8 cellular contexts compared by ENCODE assay signal in the genomic region with DNA sequence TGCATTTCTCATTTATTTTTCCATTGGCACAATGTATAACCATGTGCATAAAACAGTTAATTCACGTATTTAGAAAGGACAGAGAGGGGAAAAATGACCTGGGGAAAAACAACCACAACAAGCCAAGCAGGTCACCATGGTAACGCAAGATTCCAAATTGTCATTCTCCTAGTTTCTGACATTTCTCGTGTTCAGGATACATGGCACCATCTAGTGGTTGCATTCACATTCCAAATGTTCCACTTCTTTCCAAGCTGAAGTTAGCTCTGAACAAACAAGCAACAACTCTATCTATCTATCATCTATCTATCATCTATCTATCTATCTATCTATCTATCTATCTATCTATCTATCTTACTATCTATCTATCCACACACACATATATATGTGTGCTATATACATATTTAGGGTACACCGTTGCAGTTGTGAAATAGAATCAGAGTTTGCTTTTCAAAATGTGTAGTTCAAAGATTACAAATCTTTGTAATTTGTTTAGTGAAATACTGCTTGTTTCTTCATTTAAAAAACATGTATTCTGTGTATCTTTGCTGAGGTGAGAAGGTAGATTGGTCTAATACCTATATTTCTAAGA.
DNase-seq lines count a peak whose midpoint lies in the region; ATAC-seq and TF ChIP-seq lines count a peak whose summit lies in the region.

No MANE protein-coding gene starts in this region.

- H3K27me3 ChIP-seq in kidney epithelial cell (ENCODE audit: control insufficient read depth, insufficient read depth, low read length): no peaks in the 10 kb centered on the region

- no peaks in the 10 kb centered on the region for H3K9me3 Mint-ChIP-seq in stimulated activated naive CD8-positive, alpha-beta T cell treated with anti-CD3 and anti-CD28 coated beads, Interleukin-15, amount 100 ng/mL, for 72 hours

- no peak overlapping the region for H3K4me3 Mint-ChIP-seq in stimulated activated naive CD8-positive, alpha-beta T cell treated with anti-CD3 and anti-CD28 coated beads, Interleukin-15, amount 100 ng/mL, for 72 hours

- DNase-seq in DMS153 (lab: John Stamatoyannopoulos, UW) (peak; percentile 16), GM20000 (ENCODE audit: low spot score) (peak; percentile 2), NCI-H1694 treated with DMSO at 0.1 percent for 48 hours (lab: John Stamatoyannopoulos, UW) (peak; percentile 48), astrocyte of the cerebellum (ENCODE audit: low read depth) (peak; percentile 44), kidney epithelial cell (ENCODE audit: low read depth) (peak; percentile 37), UCSD-AML1 (lab: John Stamatoyannopoulos, UW; ENCODE audit: unreplicated experiment) (no peak)
- DNase-seq in stimulated activated naive CD8-positive, alpha-beta T cell treated with anti-CD3 and anti-CD28 coated beads, Interleukin-15, amount 100 ng/mL, for 72 hours: no peak
- no peak for DNase-seq in activated CD4-positive, alpha-beta T cell treated with anti-CD3 and anti-CD28 coated beads for 48 hours

- peaks cover 9% of the 10 kb centered on the region for H3K27me3 Mint-ChIP-seq in stimulated activated naive CD8-positive, alpha-beta T cell treated with anti-CD3 and anti-CD28 coated beads, Interleukin-15, amount 100 ng/mL, for 72 hours

- no peak overlapping the region for H3K4me3 ChIP-seq in astrocyte of the cerebellum (ENCODE audit: low read depth, low read length)
- no peak overlapping the region for H3K4me3 ChIP-seq in kidney epithelial cell (ENCODE audit: low read depth, low read length)

- H3K36me3 ChIP-seq in kidney epithelial cell (ENCODE audit: control insufficient read depth, insufficient read depth, low read length): no peaks in the 10 kb centered on the region

- H3K27ac Mint-ChIP-seq in stimulated activated naive CD8-positive, alpha-beta T cell treated with anti-CD3 and anti-CD28 coated beads, Interleukin-15, amount 100 ng/mL, for 72 hours: no peak overlapping the region

- TF ChIP-seq CTCF in GM20000 (IDR thresholded peaks at IDR 0.05; ENCODE audit: extremely low read depth, missing control alignments) (peak; percentile 18), astrocyte of the cerebellum (IDR thresholded peaks at IDR 0.05; ENCODE audit: low read depth, low read length, missing control alignments) (peak; percentile 67), kidney epithelial cell (IDR thresholded peaks at IDR 0.05; ENCODE audit: insufficient read depth, low read length, poor library complexity, severe bottlenecking) (peak; percentile 63)

- in situ Hi-C loops in astrocyte of the cerebellum (cut with HindIII; ENCODE audit: low sequenced_read_pairs): no loop called here

- H3K4me1 Mint-ChIP-seq in stimulated activated naive CD8-positive, alpha-beta T cell treated with anti-CD3 and anti-CD28 coated beads, Interleukin-15, amount 100 ng/mL, for 72 hours: no peaks in the 10 kb centered on the region

- ATAC-seq in stimulated activated naive CD8-positive, alpha-beta T cell treated with anti-CD3 and anti-CD28 coated beads, Interleukin-15, amount 100 ng/mL, for 72 hours: no peak

Comparison
In these comparisons a context has a peak if more than half of its experiments do, and no peak if none do; other contexts are left out.
1. DNase-seq: peak in DMS153 (single experiment), GM20000 (single experiment), NCI-H1694 treated with DMSO at 0.1 percent for 48 hours (single experiment), astrocyte of the cerebellum (single experiment) and kidney epithelial cell (single experiment); none in stimulated activated naive CD8-positive, alpha-beta T cell treated with anti-CD3 and anti-CD28 coated beads, Interleukin-15, amount 100 ng/mL, for 72 hours (0 of 2), UCSD-AML1 (single experiment) and activated CD4-positive, alpha-beta T cell treated with anti-CD3 and anti-CD28 coated beads for 48 hours (single experiment).
2. Peak in every context shown above with its lines, with median percentiles within 50 percentile points of each other: CTCF ChIP-seq.